Comparison of ENCODE assay signal across 27 cellular contexts in genomic region chr10:20551761-20552160, GRCh38.
"Had no signal": no experiment of that assay in that cellular context is flagged by ENCODE, and none has a peak within 500 bp of the region (broad histone marks: within the 10 kb centered on the region; RNA-seq: fewer than 3 reads in every experiment).

No MANE protein-coding gene starts in this region.

- H3K4me3 Mint-ChIP-seq: activated CD4-positive, alpha-beta memory T cell treated with anti-CD3 and anti-CD28 coated beads for 36 hours; activated CD4-positive, alpha-beta T cell treated with anti-CD3 and anti-CD28 coated beads for 36 hours; activated CD4-positive, alpha-beta T cell treated with anti-CD3 and anti-CD28 coated beads, Interleukin-2, amount 10 ng/mL, durations not matched to agents 24 days and 14 days; activated CD8-positive, alpha-beta memory T cell treated with anti-CD3 and anti-CD28 coated beads, Interleukin-2, amount 10 ng/mL, durations not matched to agents 7 days and 5 days; activated CD8-positive, alpha-beta T cell treated with anti-CD3 and anti-CD28 coated beads, Interleukin-2, amount 10 ng/mL, durations not matched to agents 7 days and 5 days; activated naive CD4-positive, alpha-beta T cell treated with anti-CD3 and anti-CD28 coated beads, Interleukin-2, amount 10 ng/mL, durations not matched to agents 7 days and 5 days; activated naive CD8-positive, alpha-beta T cell treated with anti-CD3 and anti-CD28 coated beads, Interleukin-2, amount 10 ng/mL, durations not matched to agents 7 days and 5 days; effector memory CD8-positive, alpha-beta T cell had no signal

- H3K27me3 Mint-ChIP-seq: activated CD4-positive, alpha-beta memory T cell treated with anti-CD3 and anti-CD28 coated beads for 36 hours; activated CD4-positive, alpha-beta T cell treated with anti-CD3 and anti-CD28 coated beads for 36 hours; activated CD4-positive, alpha-beta T cell treated with anti-CD3 and anti-CD28 coated beads, Interleukin-2, amount 10 ng/mL, durations not matched to agents 24 days and 14 days; activated CD8-positive, alpha-beta memory T cell treated with anti-CD3 and anti-CD28 coated beads, Interleukin-2, amount 10 ng/mL, durations not matched to agents 7 days and 5 days; activated naive CD4-positive, alpha-beta T cell treated with anti-CD3 and anti-CD28 coated beads, Interleukin-2, amount 10 ng/mL, durations not matched to agents 7 days and 5 days; activated naive CD8-positive, alpha-beta T cell treated with anti-CD3 and anti-CD28 coated beads, Interleukin-2, amount 10 ng/mL, durations not matched to agents 7 days and 5 days; effector memory CD8-positive, alpha-beta T cell had no signal

- H3K36me3 Mint-ChIP-seq: activated CD4-positive, alpha-beta memory T cell treated with anti-CD3 and anti-CD28 coated beads for 36 hours; activated CD8-positive, alpha-beta memory T cell treated with anti-CD3 and anti-CD28 coated beads, Interleukin-2, amount 10 ng/mL, durations not matched to agents 7 days and 5 days; activated naive CD4-positive, alpha-beta T cell treated with anti-CD3 and anti-CD28 coated beads, Interleukin-2, amount 10 ng/mL, durations not matched to agents 7 days and 5 days; activated naive CD8-positive, alpha-beta T cell treated with anti-CD3 and anti-CD28 coated beads, Interleukin-2, amount 10 ng/mL, durations not matched to agents 7 days and 5 days had no signal

- H3K4me1 Mint-ChIP-seq: activated CD4-positive, alpha-beta T cell treated with anti-CD3 and anti-CD28 coated beads for 36 hours; activated CD4-positive, alpha-beta T cell treated with anti-CD3 and anti-CD28 coated beads, Interleukin-2, amount 10 ng/mL, durations not matched to agents 24 days and 14 days; activated CD8-positive, alpha-beta memory T cell treated with anti-CD3 and anti-CD28 coated beads, Interleukin-2, amount 10 ng/mL, durations not matched to agents 7 days and 5 days; activated naive CD4-positive, alpha-beta T cell treated with anti-CD3 and anti-CD28 coated beads, Interleukin-2, amount 10 ng/mL, durations not matched to agents 7 days and 5 days; activated naive CD8-positive, alpha-beta T cell treated with anti-CD3 and anti-CD28 coated beads, Interleukin-2, amount 10 ng/mL, durations not matched to agents 7 days and 5 days had no signal

- DNase-seq: activated CD4-positive, alpha-beta memory T cell treated with anti-CD3 and anti-CD28 coated beads for 36 hours; activated CD4-positive, alpha-beta T cell treated with anti-CD3 and anti-CD28 coated beads for 36 hours; activated CD4-positive, alpha-beta T cell treated with anti-CD3 and anti-CD28 coated beads, Interleukin-2, amount 10 ng/mL, durations not matched to agents 24 days and 14 days; activated CD4-positive, CD25-positive, alpha-beta regulatory T cell; activated CD4-positive, CD25-positive, alpha-beta regulatory T cell treated with anti-CD3 and anti-CD28 coated beads, Interleukin-2, amount 50 U/mL, for 72 hours; activated CD8-positive, alpha-beta memory T cell treated with anti-CD3 and anti-CD28 coated beads, Interleukin-2, amount 10 ng/mL, durations not matched to agents 7 days and 5 days; activated CD8-positive, alpha-beta memory T cell treated with anti-CD3 and anti-CD28 coated beads, Interleukin-2, amount 50 U/mL, for 4 hours; activated CD8-positive, alpha-beta T cell treated with anti-CD3 and anti-CD28 coated beads, Interleukin-2, amount 10 ng/mL, durations not matched to agents 7 days and 5 days; activated gamma-delta T cell; activated naive CD4-positive, alpha-beta T cell; activated naive CD4-positive, alpha-beta T cell treated with anti-CD3 and anti-CD28 coated beads, Interleukin-2, amount 10 ng/mL, durations not matched to agents 7 days and 5 days; activated naive CD8-positive, alpha-beta T cell treated with anti-CD3 and anti-CD28 coated beads, Interleukin-2, amount 10 ng/mL, durations not matched to agents 7 days and 5 days; activated T-cell treated with anti-CD3 and anti-CD28 coated beads, Interleukin-2, amount 50 U/mL, for 1 hour; activated T-cell treated with anti-CD3 and anti-CD28 coated beads, Interleukin-2, amount 50 U/mL, for 48 hours; amniotic stem cell; anterior cingulate cortex; body of pancreas; cortex of kidney; dermis blood vessel endothelial cell; effector CD4-positive, alpha-beta T cell; effector memory CD8-positive, alpha-beta T cell; erythroblast; esophagus squamous epithelium; foreskin melanocyte; T-helper 2 cell had no signal

- H3K4me3 ChIP-seq: body of pancreas, esophagus squamous epithelium, gastroesophageal sphincter had no signal

- H3K27ac Mint-ChIP-seq: activated CD4-positive, alpha-beta memory T cell treated with anti-CD3 and anti-CD28 coated beads for 36 hours; activated CD4-positive, alpha-beta T cell treated with anti-CD3 and anti-CD28 coated beads for 36 hours; activated CD4-positive, alpha-beta T cell treated with anti-CD3 and anti-CD28 coated beads, Interleukin-2, amount 10 ng/mL, durations not matched to agents 24 days and 14 days; activated CD8-positive, alpha-beta memory T cell treated with anti-CD3 and anti-CD28 coated beads, Interleukin-2, amount 10 ng/mL, durations not matched to agents 7 days and 5 days; activated CD8-positive, alpha-beta T cell treated with anti-CD3 and anti-CD28 coated beads, Interleukin-2, amount 10 ng/mL, durations not matched to agents 7 days and 5 days; activated naive CD4-positive, alpha-beta T cell treated with anti-CD3 and anti-CD28 coated beads, Interleukin-2, amount 10 ng/mL, durations not matched to agents 7 days and 5 days; activated naive CD4-positive, alpha-beta T cell treated with anti-CD3 and anti-CD28 coated beads, Interleukin-2, amount 50 U/mL, for 72 hours; activated naive CD8-positive, alpha-beta T cell treated with anti-CD3 and anti-CD28 coated beads, Interleukin-2, amount 10 ng/mL, durations not matched to agents 7 days and 5 days; effector memory CD8-positive, alpha-beta T cell had no signal

- H3K9me3 ChIP-seq: esophagus squamous epithelium, gastroesophageal sphincter had no signal

- H3K4me1 ChIP-seq: body of pancreas, esophagus squamous epithelium had no signal

- ATAC-seq: activated CD4-positive, alpha-beta T cell treated with anti-CD3 and anti-CD28 coated beads for 36 hours; activated CD8-positive, alpha-beta memory T cell treated with anti-CD3 and anti-CD28 coated beads, Interleukin-2, amount 10 ng/mL, durations not matched to agents 7 days and 5 days; activated CD8-positive, alpha-beta T cell treated with anti-CD3 and anti-CD28 coated beads, Interleukin-2, amount 10 ng/mL, durations not matched to agents 7 days and 5 days; activated naive CD4-positive, alpha-beta T cell treated with anti-CD3 and anti-CD28 coated beads, Interleukin-2, amount 50 U/mL, for 72 hours; body of pancreas; effector memory CD8-positive, alpha-beta T cell had no signal

- H3K27ac ChIP-seq: body of pancreas, esophagus squamous epithelium had no signal

- H3K9me3 Mint-ChIP-seq: activated naive CD8-positive, alpha-beta T cell treated with anti-CD3 and anti-CD28 coated beads, Interleukin-2, amount 10 ng/mL, durations not matched to agents 7 days and 5 days had no signal

- H3K27me3 ChIP-seq: body of pancreas, esophagus squamous epithelium, gastroesophageal sphincter had no signal

- H3K36me3 ChIP-seq: esophagus squamous epithelium, gastroesophageal sphincter had no signal
